11 cellular contexts compared by ENCODE assay signal in the genomic region with DNA sequence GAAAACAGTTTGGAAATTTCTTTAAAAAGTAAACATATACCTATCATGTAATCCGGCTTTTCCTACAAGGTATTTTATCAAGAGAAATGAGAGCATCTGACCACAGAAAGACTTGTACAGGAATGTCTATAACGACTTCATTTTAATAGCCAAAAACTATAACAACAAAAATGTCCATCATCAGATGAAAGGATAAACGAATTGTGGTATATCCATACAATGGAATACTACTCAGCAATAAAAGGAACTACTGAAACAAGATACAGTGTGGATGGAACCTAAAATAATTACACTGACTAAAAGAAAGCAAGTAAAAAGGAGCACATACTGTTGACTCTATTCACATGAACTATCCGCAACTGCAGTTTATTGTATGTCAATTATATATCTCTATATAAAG. TPM values are rescaled to one million over a fixed set of nuclear protein-coding genes. Genes with fewer than 3 reads are reported as not detected.
"Had no signal": no experiment of that assay in that cellular context is flagged by ENCODE, and none has a peak within 500 bp of the region (broad histone marks: within the 10 kb centered on the region; RNA-seq: fewer than 3 reads in every experiment).

No MANE protein-coding gene starts in this region.

- H3K4me1 ChIP-seq: HAP-1 had no signal

- H3K9me3 ChIP-seq: HAP-1 had no signal

- DNase-seq: GM23248, GOT3, H7, H9, HCEC 1CT, HFFc6 had no signal

- H3K9ac ChIP-seq: GM23248 had no signal

- H2AFZ ChIP-seq: GM23248, GM23338 had no signal

- H3K27ac ChIP-seq: GM23248 had no signal

- H3K4me3 ChIP-seq: GM23248, GM23338, HAP-1 had no signal

- H3K4me2 ChIP-seq: GM23338 had no signal

- ATAC-seq: GM23338, HCT116 had no signal

- H3K36me3 ChIP-seq: HAP-1 had no signal

RNA-seq across cellular contexts. Expression of gene FTMT, which starts 1.4 kb away (rescaled TPM):
- total RNA-seq: GM23248, GM23338, H1, H4, H7, H9, HFFc6 had no signal
- polyA plus RNA-seq: GM23248, GM23338, H1 had no signal
